19 cellular contexts compared by ENCODE assay signal in genomic region chr10:132206806-132207535, GRCh38. TPM values are rescaled to one million over a fixed set of nuclear protein-coding genes. Genes with fewer than 3 reads are reported as not detected.
DNase-seq lines count a peak whose midpoint lies in the region; ATAC-seq and TF ChIP-seq lines count a peak whose summit lies in the region.
"Had no signal": no experiment of that assay in that cellular context is flagged by ENCODE, and none has a peak within 500 bp of the region (broad histone marks: within the 10 kb centered on the region; RNA-seq: fewer than 3 reads in every experiment).

No MANE protein-coding gene starts in this region.

- no peak overlapping the region for H3K4me3 Mint-ChIP-seq in natural killer cell
- H3K4me3 Mint-ChIP-seq: CD4-positive, CD25-positive, alpha-beta regulatory T cell had no signal

- H3K27ac Mint-ChIP-seq in natural killer cell = no peak overlapping the region
- H3K27ac Mint-ChIP-seq: CD4-positive, CD25-positive, alpha-beta regulatory T cell had no signal

- no peaks in the 10 kb centered on the region for H3K79me1 ChIP-seq in neuronal stem cell (ENCODE audit: low read depth, low read length)

- no peaks in the 10 kb centered on the region for H3K9me3 ChIP-seq in right atrium auricular region
- no peaks in the 10 kb centered on the region for H3K9me3 ChIP-seq in neuronal stem cell (replicated peaks in 1 of 2; ENCODE audit: control insufficient read depth in 2 of 2, insufficient read depth in 1 of 2, low read depth in 1 of 2, low read length in 2 of 2)

- H3K4me1 Mint-ChIP-seq in natural killer cell = no peaks in the 10 kb centered on the region
- H3K4me1 Mint-ChIP-seq: CD4-positive, CD25-positive, alpha-beta regulatory T cell had no signal

- no peak overlapping the region for H3K4me2 ChIP-seq in neuronal stem cell (ENCODE audit: insufficient read depth, low read length, poor library complexity, severe bottlenecking)

- H3K27ac ChIP-seq in right atrium auricular region (no peak overlapping the region), neuronal stem cell (replicated peaks; ENCODE audit: low read length) (no peak overlapping the region)

- H3K23ac ChIP-seq in neuronal stem cell (ENCODE audit: low read depth, low read length, poor library complexity) = peak overlapping the region; percentile 65

- H4K91ac ChIP-seq in neuronal stem cell (ENCODE audit: low read depth, low read length, poor library complexity) = no peak overlapping the region

- intact Hi-C loops in Right ventricle myocardium superior (cut with DNase I) = no loop called here
- intact Hi-C loops in left ventricle myocardium superior (cut with micrococcal nuclease) = no loop called here
- intact Hi-C loops in natural killer cell (cut with micrococcal nuclease) = no loop called here

- H3K36me3 ChIP-seq in right atrium auricular region = no peaks in the 10 kb centered on the region
- peaks cover 8 to 36% of the 10 kb centered on the region in 2 donors for H3K36me3 ChIP-seq in neuronal stem cell (replicated peaks in 1 of 2; ENCODE audit: control insufficient read depth in 2 of 2, insufficient read depth in 2 of 2, low read length in 2 of 2)

- no peak for ATAC-seq in Right ventricle myocardium superior (ENCODE audit: poor library complexity)
- ATAC-seq in left ventricle myocardium superior = no peak
- ATAC-seq in natural killer cell = no peak
- no peak for ATAC-seq in HG02642 (IDR thresholded peaks at IDR 0.05; ENCODE audit: poor library complexity, unreplicated experiment)

- WGBS in neuronal stem cell (ENCODE audit: extremely low coverage in 2 of 2, insufficient read length in 2 of 2, insufficient replicate concordance in 1 of 2), 2 donors = no CpG with 5 or more reads among the region's 29 CpGs

- H2AK5ac ChIP-seq in neuronal stem cell (ENCODE audit: low read depth, low read length) = peak overlapping the region; percentile 24

- no peak overlapping the region for H2BK120ac ChIP-seq in neuronal stem cell (ENCODE audit: low read depth, low read length)

- H3K9me3 Mint-ChIP-seq in natural killer cell = no peaks in the 10 kb centered on the region

- H3K18ac ChIP-seq in neuronal stem cell (ENCODE audit: low read length) = no peak overlapping the region

- H4K8ac ChIP-seq in neuronal stem cell (ENCODE audit: low read depth, low read length) = no peak overlapping the region

- peak overlapping the region; percentile 79 for H3K14ac ChIP-seq in neuronal stem cell (ENCODE audit: low read length)

- H3K9ac ChIP-seq in neuronal stem cell (ENCODE audit: low read depth, low read length, poor library complexity) = no peak overlapping the region

- no peak for TF ChIP-seq CTCF in right atrium auricular region (IDR thresholded peaks at IDR 0.05)
- TF ChIP-seq CTCF in natural killer cell (IDR thresholded peaks at IDR 0.05) = no peak

- DNase-seq in Right ventricle myocardium superior = peak; percentile 27
- DNase-seq in right atrium auricular region (ENCODE audit: low spot score) = no peak
- DNase-seq in left ventricle myocardium superior = peak; percentile 21
- no peak for DNase-seq in neuronal stem cell (ENCODE audit: low spot score)
- DNase-seq in natural killer cell = no peak
- no peak for DNase-seq in cerebellar cortex (ENCODE audit: low spot score)
- DNase-seq: CD4-positive, CD25-positive, alpha-beta regulatory T cell; EL; GF-D8; GOT3; Karpas-422; MV-4-11; NCI-H1694 treated with DMSO at 0.1 percent for 48 hours; NCI-H2081 treated with DMSO at 0.1 percent for 48 hours; NCI-H2171 treated with DMSO at 0.1 percent for 48 hours; NCI-H446 treated with DMSO at 0.1 percent for 48 hours; NCI-H526 treated with DMSO at 0.1 percent for 48 hours; OCI-M1 had no signal

- no peaks in the 10 kb centered on the region for H3K36me3 Mint-ChIP-seq in natural killer cell
- H3K36me3 Mint-ChIP-seq: CD4-positive, CD25-positive, alpha-beta regulatory T cell had no signal

- H3K4me3 ChIP-seq in right atrium auricular region (no peak overlapping the region), neuronal stem cell (ENCODE audit: low read length in 2 of 2) (peak overlapping the region in 1 of 2 donors; percentile 44)

- no peak overlapping the region for H2AFZ ChIP-seq in neuronal stem cell (ENCODE audit: low read length)

- H3K4me1 ChIP-seq in right atrium auricular region (no peaks in the 10 kb centered on the region), neuronal stem cell (ENCODE audit: control insufficient read depth in 2 of 2, insufficient read depth in 1 of 2, low read depth in 1 of 2, low read length in 2 of 2) (no peaks in the 10 kb centered on the region)

- no peak overlapping the region for H3K4ac ChIP-seq in neuronal stem cell (ENCODE audit: low read length)

- no peaks in the 10 kb centered on the region for H3K27me3 ChIP-seq in right atrium auricular region
- no peaks in the 10 kb centered on the region for H3K27me3 ChIP-seq in neuronal stem cell (ENCODE audit: control insufficient read depth in 3 of 3, insufficient read depth in 3 of 3, low read depth in 1 of 3, low read length in 3 of 3)

- no peak overlapping the region for H2BK5ac ChIP-seq in neuronal stem cell (ENCODE audit: low read length)

- no peak overlapping the region for H2BK12ac ChIP-seq in neuronal stem cell (ENCODE audit: low read length)

- H3K27me3 Mint-ChIP-seq in natural killer cell (ENCODE audit: low read depth in 2 of 2) = no peaks in the 10 kb centered on the region
- H3K27me3 Mint-ChIP-seq: CD4-positive, CD25-positive, alpha-beta regulatory T cell had no signal

- no peak overlapping the region for H2BK15ac ChIP-seq in neuronal stem cell (ENCODE audit: low read length)

RNA-seq across cellular contexts. Expression of gene DPYSL4, which starts 20.2 kb away (rescaled TPM):
- 31.7 TPM for total RNA-seq in Right ventricle myocardium superior
- 1 to 10 TPM; 3.4 to 4.1 TPM for total RNA-seq in right atrium auricular region
- total RNA-seq in left ventricle myocardium superior = 45.2 TPM
- polyA plus RNA-seq in neuronal stem cell (2013, experiment 1 of 2) = 27.1 TPM
- polyA plus RNA-seq in neuronal stem cell (2013, experiment 2 of 2) = 25.4 TPM
- 1 to 10 TPM in 2 of 3 donors, under 1 TPM in 1; 0.40 to 1.3 (median 1.0) TPM for total RNA-seq in natural killer cell

Comparison
In these comparisons a context has a peak if more than half of its experiments do, and no peak if none do; other contexts are left out.
1. DNase-seq: peak in Right ventricle myocardium superior (single experiment) and left ventricle myocardium superior (single experiment); none in right atrium auricular region (single experiment), neuronal stem cell (single experiment), natural killer cell (single experiment) and cerebellar cortex (single experiment).